In the genomic region with DNA sequence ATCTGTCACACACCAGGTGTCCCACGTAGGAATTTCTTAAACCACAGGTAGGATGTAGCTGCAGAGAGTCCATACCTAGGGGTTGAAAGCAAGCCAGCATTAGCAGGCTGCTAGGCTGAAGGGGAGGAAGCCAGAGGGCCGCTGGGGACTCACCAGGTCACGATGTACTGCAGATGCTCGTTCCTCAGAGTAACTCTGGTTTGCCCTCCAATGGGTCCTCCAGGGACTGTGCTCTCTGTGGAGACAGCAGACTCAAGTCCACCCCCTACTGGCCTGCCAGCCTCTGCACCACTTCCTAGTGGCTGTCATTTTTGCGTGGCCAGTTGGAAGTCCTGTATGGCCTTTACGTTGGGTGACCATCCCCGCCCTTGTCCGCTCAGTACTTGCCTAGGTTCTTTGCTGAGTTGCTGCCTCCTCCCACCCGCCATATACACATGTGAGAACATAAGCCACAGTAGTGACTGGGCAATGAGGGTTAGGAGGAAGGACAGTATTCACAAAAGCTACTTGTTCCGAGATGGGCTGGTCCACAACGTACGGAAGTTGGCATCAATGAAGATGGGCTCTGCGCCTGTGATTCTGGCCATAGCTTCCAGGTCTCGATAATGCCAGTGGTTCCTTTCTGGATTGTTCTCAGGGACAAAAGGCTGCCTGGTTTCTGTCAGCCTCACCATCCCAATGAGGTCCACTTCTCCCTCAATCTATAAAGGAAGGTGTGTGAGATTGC, we compare ENCODE assay signal across 1 cellular context.
TF ChIP-seq lines count a peak whose summit lies in the region.

No MANE protein-coding gene starts in this region.

TF ChIP-seq in GM23338, 12 proteins besides CTCF, POLR2A, EP300 and RAD21 (continued from another document):
- TF ChIP-seq ZNF462 (CRISPR knock-in tag; IDR thresholded peaks at IDR 0.05) = no peak
